Comparison of ENCODE assay signal across 11 cellular contexts in genomic region chr6:150928882-150929281, GRCh38.
DNase-seq lines count a peak whose midpoint lies in the region; ATAC-seq, FAIRE-seq and TF ChIP-seq lines count a peak whose summit lies in the region.
"Had no signal": no experiment of that assay in that cellular context is flagged by ENCODE, and none has a peak within 500 bp of the region (broad histone marks: within the 10 kb centered on the region; RNA-seq: fewer than 3 reads in every experiment).

No MANE protein-coding gene starts in this region.

- no peak for TF ChIP-seq RAD21 in HepG2 (CRISPR knock-in tag; IDR thresholded peaks at IDR 0.05)

- WGBS in HepG2 (ENCODE audit: low lambda C conversion rate) = 76% methylated on average over 3 of the region's 3 CpGs
- 90% methylated on average over 1 of the region's 3 CpGs for WGBS in right lobe of liver (ENCODE audit: insufficient coverage, low coverage, low lambda C conversion rate, missing lambda C conversion rate)

- TF ChIP-seq CTCF in HepG2 (CRISPR knock-in tag; IDR thresholded peaks at IDR 0.05) (peak; percentile 53), right lobe of liver (IDR thresholded peaks at IDR 0.05) (peak in 2 of 4 donors; percentile 18 to 19), Panc1 (IDR thresholded peaks at IDR 0.05) (peak; percentile 64), fibroblast of pulmonary artery (IDR thresholded peaks at IDR 0.05; ENCODE audit: low read length, missing control alignments) (peak; percentile 40)

- H3K79me2 ChIP-seq in HepG2 (ENCODE audit: insufficient read depth, low read length) = no peaks in the 10 kb centered on the region

- intact Hi-C loops in HepG2 (cut with micrococcal nuclease; ENCODE audit: unreplicated experiment) (no loop called here), right lobe of liver (cut with DNase I) (no loop called here), Panc1 (cut with micrococcal nuclease; ENCODE audit: unreplicated experiment) (no loop called here)

- H3K36me3 ChIP-seq in HepG2 (replicated peaks in 1 of 2; ENCODE audit: control insufficient read depth in 1 of 2, insufficient read depth in 2 of 2, low read length in 2 of 2) (peaks cover 11 to 60% of the 10 kb centered on the region in 2 experiments), right lobe of liver (no peaks in the 10 kb centered on the region), Panc1 (ENCODE audit: control insufficient read depth, insufficient read depth, low read length) (peaks cover 20% of the 10 kb centered on the region)

- DNase-seq in HepG2 (ENCODE audit: low spot score) (no peak), right lobe of liver (no peak), Panc1 (ENCODE audit: low read depth, low spot score) (no peak), fibroblast of pulmonary artery (ENCODE audit: low read depth) (no peak), SW 1271 (lab: John Stamatoyannopoulos, UW) (no peak), erythroblast (lab: John Stamatoyannopoulos, UW) (no peak), NCI-H1105 (lab: John Stamatoyannopoulos, UW) (no peak)
- DNase-seq in effector CD4-positive, alpha-beta T cell = no peak
- DNase-seq: activated B cell treated with CpG ODN at 0.5 μM for 24 hours, hypothalamus, NCI-H1694 had no signal

- TF ChIP-seq EP300 in HepG2 (IDR thresholded peaks at IDR 0.05; ENCODE audit: low read depth in 2 of 2, low read length in 2 of 2) = no peak
- no peak for TF ChIP-seq EP300 in HepG2 (CRISPR knock-in tag; IDR thresholded peaks at IDR 0.05; ENCODE audit: borderline replicate concordance)

- H3K4me3 ChIP-seq in HepG2 (replicated peaks in 1 of 3; ENCODE audit: insufficient read depth in 1 of 3, low read depth in 2 of 3, low read length in 3 of 3) (no peak overlapping the region), right lobe of liver (no peak overlapping the region), Panc1 (ENCODE audit: low read depth in 2 of 2, low read length in 2 of 2) (no peak overlapping the region), fibroblast of pulmonary artery (replicated peaks; ENCODE audit: low read depth, low read length) (no peak overlapping the region)

- peak; percentile 15 for FAIRE-seq in HepG2 (lab: Jason Lieb, UNC)

- TF ChIP-seq POLR2A in HepG2 (IDR thresholded peaks at IDR 0.05; ENCODE audit: insufficient read depth in 1 of 2, low read depth in 2 of 2, low read length in 2 of 2) = no peak
- no peak for TF ChIP-seq POLR2A in right lobe of liver (IDR thresholded peaks at IDR 0.05)
- no peak for TF ChIP-seq POLR2A in erythroblast (IDR thresholded peaks at IDR 0.05; ENCODE audit: low read length)

- H3K9me3 ChIP-seq in HepG2 (ENCODE audit: low read length) (no peaks in the 10 kb centered on the region), right lobe of liver (no peaks in the 10 kb centered on the region), Panc1 (ENCODE audit: control insufficient read depth, insufficient read depth, low read depth, low read length) (no peaks in the 10 kb centered on the region)

- H3K4me2 ChIP-seq in HepG2 (ENCODE audit: low read depth, low read length) = no peak overlapping the region

- H3K4me1 ChIP-seq in HepG2 (ENCODE audit: insufficient read depth, low read length) (no peaks in the 10 kb centered on the region; the same call in 1 of the 2 replicates), right lobe of liver (no peaks in the 10 kb centered on the region), Panc1 (ENCODE audit: control insufficient read depth, insufficient read depth, low read length) (no peaks in the 10 kb centered on the region)

- BruUV-seq in HepG2 (replicated peaks; lab: Mats Ljungman, UMichigan) = no TSS peak
- no TSS peak for BruUV-seq in Panc1 (replicated peaks; lab: Mats Ljungman, UMichigan)

- in situ Hi-C loops in HepG2 (cut with HindIII; ENCODE audit: extremely low pct_ligation_motif_present, low pct_unique_long_range_greater_than_20kb) (no loop called here), Panc1 (cut with HindIII; ENCODE audit: low pct_unique_long_range_greater_than_20kb, low sequenced_read_pairs) (no loop called here)

- CTCF ChIA-PET in HepG2 (lab: Yijun Ruan, JAX; ENCODE audit: low intra/inter-chr PET ratio, low total read pairs) (interaction anchor here (1.1 kb wide), 1 partner anchor 396 kb away, joined by 3 read pairs; no protein-coding TSS in a partner anchor), Panc1 (lab: Charles Lee) (interaction anchor here (0.6 to 1.5 kb wide), 3 partner anchors 37 to 361 kb away, joined by 3 to 5 read pairs (median 3); no protein-coding TSS in a partner anchor)

- H3K27me3 ChIP-seq in HepG2 (ENCODE audit: control insufficient read depth in 1 of 2, insufficient read depth in 2 of 2, low read length in 2 of 2) (no peaks in the 10 kb centered on the region), right lobe of liver (no peaks in the 10 kb centered on the region), Panc1 (ENCODE audit: control insufficient read depth, insufficient read depth, low read length) (no peaks in the 10 kb centered on the region)

- H2AFZ ChIP-seq in HepG2 (ENCODE audit: low read length) = no peak overlapping the region

- H3K9ac ChIP-seq in HepG2 (ENCODE audit: insufficient read depth, low read depth, low read length) = no peak overlapping the region

- no peak overlapping the region for H3K27ac ChIP-seq in HepG2 (ENCODE audit: extremely low read length, insufficient read depth, low read length)
- H3K27ac ChIP-seq in right lobe of liver = no peak overlapping the region
- no peak overlapping the region for H3K27ac ChIP-seq in Panc1 (ENCODE audit: low read length)

- ATAC-seq in HepG2 = peak; percentile 92
- ATAC-seq in right lobe of liver = no peak
- ATAC-seq in Panc1 = peak; percentile 75

- POLR2A ChIA-PET in HepG2 (lab: Yijun Ruan, JAX) (no interaction called here), Panc1 (lab: Charles Lee) (interaction anchor here (0.6 kb wide), 1 partner anchor 406 kb away, joined by 3 read pairs; no protein-coding TSS in a partner anchor)

- H4K20me1 ChIP-seq in HepG2 (ENCODE audit: insufficient read depth, low read length) = no peaks in the 10 kb centered on the region

TF ChIP-seq in HepG2, 621 proteins besides CTCF, POLR2A, EP300 and RAD21:
- TF ChIP-seq ZNF572 (CRISPR knock-in tag; IDR thresholded peaks at IDR 0.05) (peak; percentile 28; the same call in 1 of the 2 replicates), ZNF501 (CRISPR knock-in tag; IDR thresholded peaks at IDR 0.05) (peak; percentile 27; the same call in 1 of the 2 replicates), STAG1 (CRISPR knock-in tag; IDR thresholded peaks at IDR 0.05) (peak; percentile 34; the same call in 1 of the 2 replicates), BORCS8-MEF2B (CRISPR knock-in tag; IDR thresholded peaks at IDR 0.05) (0 out of 2 replicates have a peak, but pooled peaks have one; percentile 23), ZNF337 (CRISPR knock-in tag; IDR thresholded peaks at IDR 0.05; ENCODE audit: borderline replicate concordance, low read depth) (no peak), MED8 (CRISPR knock-in tag; IDR thresholded peaks at IDR 0.05; ENCODE audit: insufficient replicate concordance) (no peak)

Comparison
In these comparisons a context has a peak if more than half of its experiments do, and no peak if none do; other contexts are left out.
1. ATAC-seq: peak in HepG2 (single experiment) and Panc1 (single experiment); none in right lobe of liver (0 of 4).